In the genomic region with DNA sequence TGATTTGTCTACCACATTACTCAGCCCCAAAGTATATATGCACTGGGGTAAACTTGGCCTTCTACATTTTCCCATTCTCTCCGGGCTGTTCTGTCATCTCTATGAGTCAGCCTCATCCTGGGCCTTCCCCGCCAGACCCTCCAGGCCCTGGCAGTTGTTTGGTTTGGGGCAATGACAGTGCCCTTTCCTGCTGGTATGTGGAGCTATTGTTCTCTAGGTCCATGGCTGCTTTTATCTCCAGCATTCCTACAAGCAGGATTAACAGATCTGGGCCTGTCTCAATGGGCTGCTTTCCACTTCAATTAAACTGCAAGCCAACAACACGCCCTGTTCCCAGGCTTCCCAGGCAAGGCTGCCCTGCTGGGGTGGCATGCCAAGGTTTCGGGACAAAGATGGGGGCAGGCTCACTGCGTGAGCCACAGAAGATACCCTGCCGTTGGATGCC, we compare ENCODE assay signal across 10 cellular contexts.
A peak's percentile ranks its signal among the peaks of the same experiment; 100 is the strongest.
DNase-seq lines count a peak whose midpoint lies in the region; ATAC-seq and TF ChIP-seq lines count a peak whose summit lies in the region.
"Had no signal": no experiment of that assay in that cellular context is flagged by ENCODE, and none has a peak within 500 bp of the region (broad histone marks: within the 10 kb centered on the region; RNA-seq: fewer than 3 reads in every experiment).

No MANE protein-coding gene starts in this region.

- ATAC-seq in heart left ventricle (peak; percentile 59 to 79 (median 67)), gastrocnemius medialis (peak; percentile 21 to 31)

- DNase-seq in H7 (peak; percentile 50), ascending aorta (ENCODE audit: low spot score in 2 of 2) (no peak), heart left ventricle (peak in 4 of 5 donors; percentile 20 to 52 (median 34)), gastrocnemius medialis (no peak), NCI-H146 treated with DMSO at 0.1 percent for 48 hours (lab: John Stamatoyannopoulos, UW; ENCODE audit: unreplicated experiment) (no peak), activated gamma-delta T cell (lab: John Stamatoyannopoulos, UW) (no peak), GM10266 (ENCODE audit: extremely low spot score) (no peak)
- no peak for DNase-seq in stimulated activated CD4-positive, alpha-beta T cell treated with anti-CD3 and anti-CD28 coated beads, Interleukin-1b, Interleukin-23, amount 100 ng/mL, for 48 hours
- DNase-seq: activated gamma-delta T cell treated with Interleukin-2 at 50 U/mL for 16 hours, NCI-H2107 had no signal

- H3K4me1 ChIP-seq in ascending aorta (peaks cover 2 to 25% of the 10 kb centered on the region in 2 donors), heart left ventricle (peaks cover 0 to 27% (median 0%) of the 10 kb centered on the region in 12 donors), gastrocnemius medialis (peaks cover 0 to 7% of the 10 kb centered on the region in 2 donors)

- TF ChIP-seq POLR2A in heart left ventricle (IDR thresholded peaks at IDR 0.05) (no peak), gastrocnemius medialis (IDR thresholded peaks at IDR 0.05) (no peak)

- WGBS in heart left ventricle, 4 donors, result 41 to 53% (median 47%) methylated on average over 6 of the region's 6 CpGs

- no peak for TF ChIP-seq CTCF in ascending aorta (IDR thresholded peaks at IDR 0.05)
- TF ChIP-seq CTCF in heart left ventricle (IDR thresholded peaks at IDR 0.05), result no peak
- TF ChIP-seq CTCF in gastrocnemius medialis (IDR thresholded peaks at IDR 0.05 in 4 of 5, conservative IDR thresholded peaks at IDR 0.05 in 1 of 5), result no peak
- TF ChIP-seq CTCF in GM10266 (IDR thresholded peaks at IDR 0.05; ENCODE audit: control insufficient read depth, insufficient read depth, low read depth, missing control alignments), result no peak

- H3K36me3 ChIP-seq in H7 (replicated peaks; ENCODE audit: control insufficient read depth, insufficient read depth, low read length) (no peaks in the 10 kb centered on the region), ascending aorta (no peaks in the 10 kb centered on the region), heart left ventricle (no peaks in the 10 kb centered on the region), gastrocnemius medialis (no peaks in the 10 kb centered on the region)

- H3K27me3 ChIP-seq in H7 (ENCODE audit: control insufficient read depth, insufficient read depth, low read length) (no peaks in the 10 kb centered on the region), ascending aorta (no peaks in the 10 kb centered on the region), heart left ventricle (no peaks in the 10 kb centered on the region), gastrocnemius medialis (no peaks in the 10 kb centered on the region)

- H3K4me3 ChIP-seq in H7 (ENCODE audit: insufficient read depth, low read depth, low read length) (no peak overlapping the region), ascending aorta (no peak overlapping the region), heart left ventricle (no peak overlapping the region), gastrocnemius medialis (no peak overlapping the region)

- intact Hi-C loops in ascending aorta (cut with DNase I) (loop anchor here (5.0 kb wide), 2 partner anchors 418 to 587 kb away; a partner anchor contains a TSS), heart left ventricle (cut with DNase I) (no loop called here), gastrocnemius medialis (cut with DNase I; ENCODE audit: low total_unique reads) (no loop called here)

- H3K27ac ChIP-seq in ascending aorta, result peak overlapping the region; percentile 54 to 66
- no peak overlapping the region for H3K27ac ChIP-seq in heart left ventricle
- peak overlapping the region in 1 of 4 donors; percentile 30 for H3K27ac ChIP-seq in gastrocnemius medialis

- in situ Hi-C loops in gastrocnemius medialis (cut with MboI; ENCODE audit: low sequenced_read_pairs in 4 of 4), result no loop called here

- H3K9me3 ChIP-seq in ascending aorta (no peaks in the 10 kb centered on the region), heart left ventricle (peaks cover 0 to 6% (median under 1%) of the 10 kb centered on the region in 12 donors), gastrocnemius medialis (no peaks in the 10 kb centered on the region)

Comparison
In these comparisons a context has a peak if more than half of its experiments do, and no peak if none do; other contexts are left out.
1. DNase-seq: peak in H7 (single experiment) and heart left ventricle (4 of 5); none in ascending aorta (0 of 2), gastrocnemius medialis (0 of 2), NCI-H146 treated with DMSO at 0.1 percent for 48 hours (single experiment), activated gamma-delta T cell (single experiment), stimulated activated CD4-positive, alpha-beta T cell treated with anti-CD3 and anti-CD28 coated beads, Interleukin-1b, Interleukin-23, amount 100 ng/mL, for 48 hours (single experiment) and GM10266 (single experiment).
2. H3K27ac ChIP-seq: peak in ascending aorta (2 of 2); none in heart left ventricle (0 of 12).